ENCODE assay signal across 19 cellular contexts in the genomic region with DNA sequence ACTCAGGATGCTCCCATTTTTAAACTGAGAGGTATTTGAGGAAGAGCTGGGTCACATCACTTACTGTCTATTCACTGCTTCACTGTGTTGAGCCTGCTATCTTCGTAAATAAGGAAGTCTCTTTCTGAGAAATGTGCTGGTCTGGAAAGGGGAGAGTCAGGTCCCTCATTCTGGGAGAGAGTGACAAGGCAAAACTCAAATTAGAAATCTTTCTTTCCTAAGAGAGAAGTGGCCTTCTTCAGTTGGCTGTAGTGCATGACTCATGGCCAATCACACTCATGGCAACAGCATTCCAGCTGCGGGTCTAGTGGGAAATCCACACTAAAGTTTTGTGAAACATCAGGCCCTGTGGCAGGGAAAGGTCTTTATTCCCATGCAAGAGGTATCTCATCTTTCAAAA. TPM values are rescaled to one million over a fixed set of nuclear protein-coding genes. Genes with fewer than 3 reads are reported as not detected.
DNase-seq lines count a peak whose midpoint lies in the region; ATAC-seq, FAIRE-seq and TF ChIP-seq lines count a peak whose summit lies in the region.
"Had no signal": no experiment of that assay in that cellular context is flagged by ENCODE, and none has a peak within 500 bp of the region (broad histone marks: within the 10 kb centered on the region; RNA-seq: fewer than 3 reads in every experiment).

No MANE protein-coding gene starts in this region.

- no peak overlapping the region for H3K4me2 ChIP-seq in astrocyte (ENCODE audit: low read length)
- H3K4me2 ChIP-seq: A549 had no signal

- no peak for TF ChIP-seq CTCF in left ventricle myocardium inferior (IDR thresholded peaks at IDR 0.05; ENCODE audit: borderline replicate concordance)
- TF ChIP-seq CTCF in astrocyte (IDR thresholded peaks at IDR 0.05; ENCODE audit: insufficient read depth, low read depth, low read length), result no peak
- no peak for TF ChIP-seq CTCF in coronary artery (IDR thresholded peaks at IDR 0.05)
- TF ChIP-seq CTCF in esophagus squamous epithelium (IDR thresholded peaks at IDR 0.05), result no peak
- no peak for TF ChIP-seq CTCF in transverse colon (IDR thresholded peaks at IDR 0.05)

- 86 to 92% methylated on average over 1 of the region's 2 CpGs for WGBS in esophagus squamous epithelium, 2 donors
- 60 to 89% methylated on average over 1 to 2 of the region's 2 CpGs for WGBS in transverse colon (ENCODE audit: low coverage in 1 of 2), 2 donors

- peaks cover 18% of the 10 kb centered on the region for H3K9me3 ChIP-seq in left ventricle myocardium inferior (replicated peaks)
- no peaks in the 10 kb centered on the region for H3K9me3 ChIP-seq in astrocyte (ENCODE audit: insufficient read depth, low read depth, low read length)
- peaks cover 0 to 16% (median 0%) of the 10 kb centered on the region in 3 donors for H3K9me3 ChIP-seq in esophagus squamous epithelium
- peaks cover 8 to 11% of the 10 kb centered on the region in 2 donors for H3K9me3 ChIP-seq in transverse colon
- H3K9me3 ChIP-seq: SJSA1 had no signal

- peaks cover 10% of the 10 kb centered on the region for H3K4me1 Mint-ChIP-seq in astrocyte (ENCODE audit: low read depth, unreplicated experiment)
- H3K4me1 Mint-ChIP-seq: activated naive CD8-positive, alpha-beta T cell treated with anti-CD3 and anti-CD28 coated beads for 36 hours; IgD-negative memory B cell; natural killer cell had no signal

- H3K79me2 ChIP-seq in astrocyte (ENCODE audit: insufficient read depth, low read length), result no peaks in the 10 kb centered on the region

- in situ Hi-C loops in transverse colon (cut with MboI; ENCODE audit: low pct_ligation_motif_present in 1 of 4, low pct_unique_long_range_greater_than_20kb in 1 of 4, low sequenced_read_pairs in 3 of 4), result no loop called here

- no peak overlapping the region for H3K4me3 Mint-ChIP-seq in astrocyte (ENCODE audit: unreplicated experiment)
- H3K4me3 Mint-ChIP-seq: activated naive CD8-positive, alpha-beta T cell treated with anti-CD3 and anti-CD28 coated beads for 36 hours; IgD-negative memory B cell; natural killer cell had no signal

- H3K27me3 Mint-ChIP-seq in astrocyte (ENCODE audit: low read depth, unreplicated experiment), result peaks cover 3% of the 10 kb centered on the region

- DNase-seq in Right ventricle myocardium inferior (ENCODE audit: missing footprints) (no peak), left ventricle myocardium inferior (no peak), astrocyte (ENCODE audit: low read depth) (peak; percentile 50), kidney tubule cell (ENCODE audit: low spot score) (peak; percentile 30), coronary artery (ENCODE audit: low spot score) (no peak), esophagus squamous epithelium (lab: John Stamatoyannopoulos, UW) (no peak), transverse colon (no peak)
- DNase-seq in stimulated activated naive CD4-positive, alpha-beta T cell (lab: John Stamatoyannopoulos, UW), result no peak
- DNase-seq: activated CD8-positive, alpha-beta memory T cell treated with anti-CD3 and anti-CD28 coated beads, Interleukin-2, amount 50 U/mL, for 4 hours; activated naive CD8-positive, alpha-beta T cell treated with anti-CD3 and anti-CD28 coated beads for 36 hours; glutamatergic neuron; natural killer cell; NCI-H1694; NCI-H69; WERI-Rb-1 had no signal

- no peak for FAIRE-seq in astrocyte (lab: Jason Lieb, UNC)
- FAIRE-seq: A549 had no signal

- no peaks in the 10 kb centered on the region for H3K4me1 ChIP-seq in left ventricle myocardium inferior
- peaks cover 1% of the 10 kb centered on the region for H3K4me1 ChIP-seq in astrocyte (ENCODE audit: insufficient read depth, low read length)
- H3K4me1 ChIP-seq in esophagus squamous epithelium, result peaks cover 0 to under 1% (median 0%) of the 10 kb centered on the region in 3 donors
- no peaks in the 10 kb centered on the region for H3K4me1 ChIP-seq in transverse colon
- H3K4me1 ChIP-seq: A549, SJSA1 had no signal

- peak overlapping the region; percentile 94 for H3K27ac Mint-ChIP-seq in astrocyte (ENCODE audit: unreplicated experiment)
- H3K27ac Mint-ChIP-seq: activated naive CD8-positive, alpha-beta T cell treated with anti-CD3 and anti-CD28 coated beads for 36 hours; IgD-negative memory B cell; natural killer cell had no signal

- H3K27me3 ChIP-seq in left ventricle myocardium inferior (ENCODE audit: low read depth) (no peaks in the 10 kb centered on the region), astrocyte (ENCODE audit: insufficient read depth, low read length) (no peaks in the 10 kb centered on the region), esophagus squamous epithelium (no peaks in the 10 kb centered on the region), transverse colon (no peaks in the 10 kb centered on the region)
- H3K27me3 ChIP-seq: SJSA1 had no signal

- H3K9ac ChIP-seq in astrocyte (ENCODE audit: low read length), result no peak overlapping the region

- peak; percentile 62 for ATAC-seq in Right ventricle myocardium inferior
- ATAC-seq: A549, natural killer cell had no signal

- intact Hi-C loops in Right ventricle myocardium inferior (cut with DNase I), result no loop called here
- intact Hi-C loops in left ventricle myocardium inferior (cut with micrococcal nuclease), result no loop called here
- intact Hi-C loops in esophagus squamous epithelium (cut with DNase I), result no loop called here
- intact Hi-C loops in transverse colon (cut with DNase I; ENCODE audit: low total_unique reads), result no loop called here

- H3K36me3 ChIP-seq in left ventricle myocardium inferior, result peaks cover 15% of the 10 kb centered on the region
- H3K36me3 ChIP-seq in astrocyte (ENCODE audit: insufficient read depth, low read length), result no peaks in the 10 kb centered on the region
- no peaks in the 10 kb centered on the region for H3K36me3 ChIP-seq in esophagus squamous epithelium
- no peaks in the 10 kb centered on the region for H3K36me3 ChIP-seq in transverse colon
- H3K36me3 ChIP-seq: SJSA1, WERI-Rb-1 had no signal

- H4K20me1 ChIP-seq in astrocyte (ENCODE audit: insufficient read depth, low read length), result no peaks in the 10 kb centered on the region

- H3K4me3 ChIP-seq in left ventricle myocardium inferior (no peak overlapping the region), astrocyte (ENCODE audit: insufficient read depth, low read depth, low read length) (no peak overlapping the region), coronary artery (no peak overlapping the region), esophagus squamous epithelium (no peak overlapping the region), transverse colon (no peak overlapping the region)
- H3K4me3 ChIP-seq: A549, SJSA1, skin epidermis had no signal

- no peak for TF ChIP-seq EP300 in transverse colon (IDR thresholded peaks at IDR 0.05; ENCODE audit: low read depth)

- TF ChIP-seq POLR2A in esophagus squamous epithelium (IDR thresholded peaks at IDR 0.05) (no peak), transverse colon (IDR thresholded peaks at IDR 0.05) (no peak)

- H3K27ac ChIP-seq in left ventricle myocardium inferior (replicated peaks), result no peak overlapping the region
- no peak overlapping the region for H3K27ac ChIP-seq in astrocyte (ENCODE audit: low read depth, low read length)
- H3K27ac ChIP-seq in coronary artery, result peak overlapping the region in 1 of 2 donors; percentile 35
- no peak overlapping the region for H3K27ac ChIP-seq in esophagus squamous epithelium
- H3K27ac ChIP-seq in transverse colon, result peak overlapping the region in 1 of 4 donors; percentile 10
- H3K27ac ChIP-seq: A549, SJSA1, skin epidermis, WERI-Rb-1 had no signal

- peaks cover 19% of the 10 kb centered on the region for H3K9me3 Mint-ChIP-seq in astrocyte (ENCODE audit: unreplicated experiment)

- no peak overlapping the region for H2AFZ ChIP-seq in astrocyte (ENCODE audit: low read depth, low read length)

- H3K36me3 Mint-ChIP-seq in astrocyte (ENCODE audit: low read depth, unreplicated experiment), result peaks cover 18% of the 10 kb centered on the region
- H3K36me3 Mint-ChIP-seq: natural killer cell had no signal

RNA-seq across cellular contexts. Expression of a gene that starts 11.5 kb away (rescaled TPM):
- total RNA-seq in Right ventricle myocardium inferior, result 23.8 TPM
- 12.3 TPM for total RNA-seq in left ventricle myocardium inferior
- 2.0 and 2.9 TPM in 2 replicates for total RNA-seq in astrocyte
- total RNA-seq in esophagus squamous epithelium, result 1 to 10 TPM in 3 of 4 donors, under 1 TPM in 1; 0.23 to 8.6 (median 4.0) TPM
- total RNA-seq in transverse colon, result 1 to 10 TPM; 1.1 to 7.9 (median 5.1) TPM
- total RNA-seq: activated naive CD8-positive, alpha-beta T cell treated with anti-CD3 and anti-CD28 coated beads for 36 hours; natural killer cell had no signal

Comparison
In these comparisons a context has a peak if more than half of its experiments do, and no peak if none do; other contexts are left out.
1. DNase-seq: peak in astrocyte (single experiment) and kidney tubule cell (single experiment); none in Right ventricle myocardium inferior (single experiment), left ventricle myocardium inferior (single experiment), coronary artery (single experiment), stimulated activated naive CD4-positive, alpha-beta T cell (0 of 6), esophagus squamous epithelium (single experiment) and transverse colon (single experiment).